ENCODE assay signal across 8 cellular contexts in genomic region chr16:2905241-2905987, GRCh38. TPM values are rescaled to one million over a fixed set of nuclear protein-coding genes. Genes with fewer than 3 reads are reported as not detected.
DNase-seq lines count a peak whose midpoint lies in the region; ATAC-seq and TF ChIP-seq lines count a peak whose summit lies in the region.

No MANE protein-coding gene starts in this region.

- TF ChIP-seq POLR2A in lower leg skin (IDR thresholded peaks at IDR 0.05) = no peak

- H3K4me3 ChIP-seq in BLaER1 treated with 17β-estradiol and CSF1 and Interleukin-3, amounts not matched to agents 10 nM and 100 nM = peak overlapping the region; percentile 66 to 90 (median 82)
- peak overlapping the region; percentile 95 to 97 for H3K4me3 ChIP-seq in duodenal mucosa (ENCODE audit: low read depth in 1 of 2, low read length in 2 of 2)
- H3K4me3 ChIP-seq in lower leg skin (ENCODE audit: low read depth, poor library complexity, severe bottlenecking) = peak overlapping the region; percentile 76

- DNase-seq in NCI-H748 (lab: John Stamatoyannopoulos, UW; ENCODE audit: unreplicated experiment) (peak; percentile 96), lower leg skin (ENCODE audit: low spot score in 2 of 2) (peak; percentile 99 to 100)
- DNase-seq in activated CD4-positive, alpha-beta memory T cell treated with anti-CD3 and anti-CD28 coated beads for 36 hours = peak; percentile 99
- DNase-seq in stimulated activated CD4-positive, alpha-beta T cell treated with anti-CD3 and anti-CD28 coated beads, Interleukin-4, amount 100 ng/mL, for 48 hours (ENCODE audit: low read depth in 2 of 2) = peak; percentile 99

- H3K4me1 Mint-ChIP-seq in activated CD4-positive, alpha-beta memory T cell treated with anti-CD3 and anti-CD28 coated beads for 36 hours (ENCODE audit: low read depth) = peaks cover 16% of the 10 kb centered on the region

- CTCF ChIA-PET in activated CD4-positive, alpha-beta memory T cell treated with anti-CD3 and anti-CD28 coated beads for 36 hours (lab: Charles Lee) = interaction anchor here (1.1 to 2.7 kb wide), 6 partner anchors 14 to 66 kb away, joined by 4 to 12 read pairs (median 6); partner anchors contain the start of gene FLYWCH2

- H3K9me3 ChIP-seq in BLaER1 treated with 17β-estradiol and CSF1 and Interleukin-3, amounts not matched to agents 10 nM and 100 nM (replicated peaks in 1 of 11) = no peaks in the 10 kb centered on the region; a peak in 1 of 22 replicates
- H3K9me3 ChIP-seq in duodenal mucosa (ENCODE audit: control insufficient read depth in 1 of 2, low read length in 2 of 2) = no peaks in the 10 kb centered on the region

- H3K4me1 ChIP-seq in BLaER1 treated with 17β-estradiol and CSF1 and Interleukin-3, amounts not matched to agents 10 nM and 100 nM = peaks cover 14 to 18% (median 17%) of the 10 kb centered on the region in 10 experiments
- H3K4me1 ChIP-seq in duodenal mucosa (ENCODE audit: control insufficient read depth in 1 of 2, insufficient read depth in 2 of 2, low read length in 2 of 2) = peaks cover 9% of the 10 kb centered on the region in 2 donors

- no peaks in the 10 kb centered on the region for H3K36me3 Mint-ChIP-seq in activated CD4-positive, alpha-beta memory T cell treated with anti-CD3 and anti-CD28 coated beads for 36 hours

- H3K27me3 ChIP-seq in BLaER1 treated with 17β-estradiol and CSF1 and Interleukin-3, amounts not matched to agents 10 nM and 100 nM = no peaks in the 10 kb centered on the region
- H3K27me3 ChIP-seq in duodenal mucosa (ENCODE audit: control insufficient read depth in 1 of 2, insufficient read depth in 2 of 2, low read length in 2 of 2) = no peaks in the 10 kb centered on the region

- no peaks in the 10 kb centered on the region; a peak in 1 of 22 replicates for H4K20me1 ChIP-seq in BLaER1 treated with 17β-estradiol and CSF1 and Interleukin-3, amounts not matched to agents 10 nM and 100 nM

- 0 out of 22 replicates have a peak, but pooled peaks cover 0 to 8% (median 0%) of the 10 kb centered on the region in 11 experiments for H3K36me3 ChIP-seq in BLaER1 treated with 17β-estradiol and CSF1 and Interleukin-3, amounts not matched to agents 10 nM and 100 nM
- no peaks in the 10 kb centered on the region for H3K36me3 ChIP-seq in duodenal mucosa (ENCODE audit: control insufficient read depth in 1 of 2, insufficient read depth in 2 of 2, low read length in 2 of 2)

- H3K9me3 Mint-ChIP-seq in activated CD4-positive, alpha-beta memory T cell treated with anti-CD3 and anti-CD28 coated beads for 36 hours = no peaks in the 10 kb centered on the region

- POLR2A ChIA-PET in activated CD4-positive, alpha-beta memory T cell treated with anti-CD3 and anti-CD28 coated beads for 36 hours (lab: Charles Lee) = interaction anchor here (1.1 to 1.6 kb wide), 2 partner anchors 14 to 22 kb away, joined by 3 to 5 read pairs; partner anchors contain the start of gene FLYWCH2

- no peak for TF ChIP-seq CTCF in lower leg skin (IDR thresholded peaks at IDR 0.05)

- peak overlapping the region; percentile 62 for H3K27ac Mint-ChIP-seq in activated CD4-positive, alpha-beta memory T cell treated with anti-CD3 and anti-CD28 coated beads for 36 hours

- intact Hi-C loops in activated CD4-positive, alpha-beta memory T cell treated with anti-CD3 and anti-CD28 coated beads for 36 hours (cut with micrococcal nuclease) = loop anchor here (1.0 to 5.0 kb wide), 4 partner anchors 8 to 77 kb away; partner anchors contain the start of gene PKMYT1
- intact Hi-C loops in lower leg skin (cut with DNase I; ENCODE audit: low total_unique reads) = no loop called here

- H3K9ac ChIP-seq in BLaER1 treated with 17β-estradiol and CSF1 and Interleukin-3, amounts not matched to agents 10 nM and 100 nM = peak overlapping the region; percentile 78 to 88 (median 84)
- peak overlapping the region; percentile 95 to 98 for H3K9ac ChIP-seq in duodenal mucosa (ENCODE audit: low read depth in 1 of 2, low read length in 2 of 2)

- ATAC-seq in GM19328 (IDR thresholded peaks at IDR 0.05; ENCODE audit: unreplicated experiment) (peak; percentile 64), HG03520 (IDR thresholded peaks at IDR 0.05; ENCODE audit: unreplicated experiment) (peak; percentile 65)

- WGBS in lower leg skin, 2 donors = 2 to 3% methylated on average over 45 to 49 of the region's 51 CpGs

- peak overlapping the region; percentile 97 for H3K4me3 Mint-ChIP-seq in activated CD4-positive, alpha-beta memory T cell treated with anti-CD3 and anti-CD28 coated beads for 36 hours

- no peaks in the 10 kb centered on the region for H3K27me3 Mint-ChIP-seq in activated CD4-positive, alpha-beta memory T cell treated with anti-CD3 and anti-CD28 coated beads for 36 hours

- H3K4me2 ChIP-seq in BLaER1 treated with 17β-estradiol and CSF1 and Interleukin-3, amounts not matched to agents 10 nM and 100 nM = peak overlapping the region; percentile 90 to 100 (median 98)

- H3K27ac ChIP-seq in BLaER1 treated with 17β-estradiol and CSF1 and Interleukin-3, amounts not matched to agents 10 nM and 100 nM = peak overlapping the region; percentile 52 to 88 (median 78); a peak in 21 of 22 replicates
- H3K27ac ChIP-seq in duodenal mucosa (ENCODE audit: low read depth, low read length) = peak overlapping the region; percentile 93

RNA-seq across cellular contexts. Expression of gene FLYWCH1, which starts 6.3 kb away (rescaled TPM):
- total RNA-seq in activated CD4-positive, alpha-beta memory T cell treated with anti-CD3 and anti-CD28 coated beads for 36 hours = 10 to 100 TPM; 49.2 to 52.2 TPM
- total RNA-seq in lower leg skin = 10 to 100 TPM; 36.9 to 61.4 (median 46.0) TPM

RNA-seq across cellular contexts. Expression of gene FLYWCH2, which starts 22.4 kb away (rescaled TPM):
- 10 to 100 TPM; 19.1 to 19.4 TPM for total RNA-seq in activated CD4-positive, alpha-beta memory T cell treated with anti-CD3 and anti-CD28 coated beads for 36 hours
- total RNA-seq in lower leg skin = 10 to 100 TPM; 36.4 to 44.6 (median 40.3) TPM

RNA-seq across cellular contexts. Expression of gene PRSS22, which starts 47.4 kb away (rescaled TPM):
- under 1 TPM; 0.24 to 0.38 TPM for total RNA-seq in activated CD4-positive, alpha-beta memory T cell treated with anti-CD3 and anti-CD28 coated beads for 36 hours
- total RNA-seq in lower leg skin = 1 to 10 TPM; 2.3 to 6.7 (median 4.6) TPM

RNA-seq across cellular contexts. Expression of gene KREMEN2, which starts 58.7 kb away (rescaled TPM):
- total RNA-seq in activated CD4-positive, alpha-beta memory T cell treated with anti-CD3 and anti-CD28 coated beads for 36 hours = not detected
- total RNA-seq in lower leg skin = 1 to 10 TPM; 1.9 to 3.8 (median 2.5) TPM

Comparison
In these comparisons a context has a peak if more than half of its experiments do, and no peak if none do; other contexts are left out.
1. Peak in every context shown above with its lines: DNase-seq, ATAC-seq, H3K4me3 ChIP-seq and H3K27ac ChIP-seq.